In genomic region chr2:43521568-43521967, GRCh38 we compare ENCODE assay signal across 25 cellular contexts.
"Had no signal": no experiment of that assay in that cellular context is flagged by ENCODE, and none has a peak within 500 bp of the region (broad histone marks: within the 10 kb centered on the region; RNA-seq: fewer than 3 reads in every experiment).

No MANE protein-coding gene starts in this region.

- H3K27me3 ChIP-seq: hepatocyte, pancreas, right atrium auricular region, spleen, suprapubic skin had no signal

- FAIRE-seq: bronchial epithelial cell, frontal cortex, pancreas had no signal

- H3K27ac ChIP-seq: hepatocyte, pancreas, psoas muscle, spleen had no signal

- H3K4me3 ChIP-seq: hepatocyte, pancreas, psoas muscle, right atrium auricular region, spleen, suprapubic skin had no signal

- H3K9me3 ChIP-seq: pancreas, right atrium auricular region, suprapubic skin had no signal

- ATAC-seq: naive thymus-derived CD4-positive, alpha-beta T cell; pancreas; psoas muscle had no signal

- DNase-seq: activated CD4-positive, alpha-beta memory T cell treated with anti-CD3 and anti-CD28 coated beads, Interleukin-2, amount 10 ng/mL, durations not matched to agents 7 days and 5 days; activated CD4-positive, alpha-beta T cell treated with anti-CD3 and anti-CD28 coated beads for 1 hour; activated CD4-positive, alpha-beta T cell treated with anti-CD3 and anti-CD28 coated beads, Interleukin-2, amount 10 ng/mL, durations not matched to agents 7 days and 5 days; activated CD8-positive, alpha-beta memory T cell treated with anti-CD3 and anti-CD28 coated beads, Interleukin-2, amount 50 U/mL, for 48 hours; activated gamma-delta T cell; activated naive CD4-positive, alpha-beta T cell treated with anti-CD3 and anti-CD28 coated beads, Interleukin-2, amount 10 ng/mL, durations not matched to agents 7 days and 5 days; activated naive CD8-positive, alpha-beta T cell treated with anti-CD3 and anti-CD28 coated beads, Interleukin-2, amount 10 ng/mL, durations not matched to agents 7 days and 5 days; activated T-cell treated with anti-CD3 and anti-CD28 coated beads, Interleukin-2, amount 50 U/mL, for 24 hours; dermis blood vessel endothelial cell; effector CD4-positive, alpha-beta T cell; glutamatergic neuron; islet precursor cell; naive thymus-derived CD4-positive, alpha-beta T cell; pancreas; psoas muscle; spleen; stimulated activated naive CD4-positive, alpha-beta T cell; SW 1271; T-helper 2 cell; trophoblast cell had no signal

- H3K36me3 ChIP-seq: pancreas, right atrium auricular region had no signal
